ENCODE assay signal across 8 cellular contexts in genomic region chr12:95942532-95943230, GRCh38. TPM values are rescaled to one million over a fixed set of nuclear protein-coding genes. Genes with fewer than 3 reads are reported as not detected.
DNase-seq lines count a peak whose midpoint lies in the region; ATAC-seq and TF ChIP-seq lines count a peak whose summit lies in the region.

TSS of gene CCDC38 (minus strand) at chr12:95942614. CDS start at chr12:95936509, 6,105 bp downstream.

- H4K20me1 ChIP-seq in DOHH2 (ENCODE audit: control insufficient read depth, insufficient read depth, low read depth, low read length) (no peaks in the 10 kb centered on the region), KMS-11 (ENCODE audit: insufficient read depth) (no peaks in the 10 kb centered on the region)

- H3K9ac ChIP-seq in KMS-11 (peak within 1 kb of the TSS; percentile 57; the same call in 1 of the 2 replicates), stomach smooth muscle (ENCODE audit: low read length in 2 of 2) (peak within 1 kb of the TSS; percentile 78 to 79)

- no peaks in the 10 kb centered on the region for H3K9me3 Mint-ChIP-seq in activated T-helper 2 cell treated with anti-CD3 and anti-CD28 coated beads, Interferon-gamma antibody, Interleukin-2, Interleukin-4, amounts not matched to agents 10 μg/mL and 5 μg/mL and 100 μg/mL, durations not matched to agents 14 hours and 24 hours and 36 hours
- no peaks in the 10 kb centered on the region for H3K9me3 Mint-ChIP-seq in neural crest cell

- H3K9me3 ChIP-seq in DOHH2 (ENCODE audit: control insufficient read depth, insufficient read depth, low read length) (no peaks in the 10 kb centered on the region), stomach smooth muscle (ENCODE audit: control insufficient read depth in 2 of 2, low read length in 2 of 2) (no peaks in the 10 kb centered on the region)

- no peaks in the 10 kb centered on the region for H3K9me2 ChIP-seq in DOHH2 (replicated peaks; ENCODE audit: control insufficient read depth, low read length)

- H3K36me3 ChIP-seq in DOHH2 (ENCODE audit: control insufficient read depth, low read length) (no peaks in the 10 kb centered on the region), KMS-11 (ENCODE audit: insufficient read depth) (no peaks in the 10 kb centered on the region), stomach smooth muscle (ENCODE audit: control insufficient read depth in 2 of 2, insufficient read depth in 2 of 2, low read length in 2 of 2) (no peaks in the 10 kb centered on the region)

- CTCF ChIA-PET in RWPE1 (lab: Yijun Ruan, JAX) = interaction anchor here (0.5 to 0.6 kb wide), 3 partner anchors 47 to 1294 kb away, joined by 3 read pairs; no protein-coding TSS in a partner anchor

- TF ChIP-seq CTCF in DOHH2 (IDR thresholded peaks at IDR 0.05; ENCODE audit: low read depth, low read length, poor library complexity, severe bottlenecking) (no peak), KMS-11 (conservative IDR thresholded peaks at IDR 0.05; ENCODE audit: low read depth, low read length) (no peak), RWPE1 (conservative IDR thresholded peaks at IDR 0.05; ENCODE audit: low read depth) (no peak), fibroblast of villous mesenchyme (IDR thresholded peaks at IDR 0.05; ENCODE audit: insufficient read depth, low read depth, low read length) (no peak), neural crest cell (conservative IDR thresholded peaks at IDR 0.05) (no peak)

- H3K27ac Mint-ChIP-seq in activated T-helper 2 cell treated with anti-CD3 and anti-CD28 coated beads, Interferon-gamma antibody, Interleukin-2, Interleukin-4, amounts not matched to agents 10 μg/mL and 5 μg/mL and 100 μg/mL, durations not matched to agents 14 hours and 24 hours and 36 hours = peak within 1 kb of the TSS; percentile 76
- H3K27ac Mint-ChIP-seq in neural crest cell (ENCODE audit: unreplicated experiment) = no peak within 1 kb of the TSS

- H2AFZ ChIP-seq in KMS-11 (ENCODE audit: low read depth) = peak within 1 kb of the TSS; percentile 89

- peaks cover 18% of the 10 kb centered on the region for H3K27me3 Mint-ChIP-seq in activated T-helper 2 cell treated with anti-CD3 and anti-CD28 coated beads, Interferon-gamma antibody, Interleukin-2, Interleukin-4, amounts not matched to agents 10 μg/mL and 5 μg/mL and 100 μg/mL, durations not matched to agents 14 hours and 24 hours and 36 hours (ENCODE audit: low read depth)
- peaks cover 25% of the 10 kb centered on the region for H3K27me3 Mint-ChIP-seq in neural crest cell (ENCODE audit: low read depth)

- H3K27me3 ChIP-seq in DOHH2 (ENCODE audit: control insufficient read depth, low read length) (peaks cover 7% of the 10 kb centered on the region; the same call in 1 of the 2 replicates), KMS-11 (ENCODE audit: insufficient read depth, low read depth) (no peaks in the 10 kb centered on the region), stomach smooth muscle (ENCODE audit: control insufficient read depth in 1 of 2, insufficient read depth in 2 of 2, low read length in 2 of 2) (no peaks in the 10 kb centered on the region)

- ATAC-seq in GM21825 (IDR thresholded peaks at IDR 0.05; ENCODE audit: unreplicated experiment) = peak; percentile 98

- H3K4me1 ChIP-seq in DOHH2 (ENCODE audit: control insufficient read depth, low read length) (peaks cover 10% of the 10 kb centered on the region), KMS-11 (ENCODE audit: low read depth, poor library complexity, severe bottlenecking) (peaks cover 3% of the 10 kb centered on the region), stomach smooth muscle (ENCODE audit: control insufficient read depth, insufficient read depth, low read length) (peaks cover 6% of the 10 kb centered on the region)

- intact Hi-C loops in activated T-helper 2 cell treated with anti-CD3 and anti-CD28 coated beads, Interferon-gamma antibody, Interleukin-2, Interleukin-4, amounts not matched to agents 10 μg/mL and 5 μg/mL and 100 μg/mL, durations not matched to agents 14 hours and 24 hours and 36 hours (cut with micrococcal nuclease) = loop anchor here (1.0 to 5.0 kb wide), 6 partner anchors 24 to 964 kb away; partner anchors contain the start of genes LTA4H, NEDD1 and SNRPF

- H3K36me3 Mint-ChIP-seq in activated T-helper 2 cell treated with anti-CD3 and anti-CD28 coated beads, Interferon-gamma antibody, Interleukin-2, Interleukin-4, amounts not matched to agents 10 μg/mL and 5 μg/mL and 100 μg/mL, durations not matched to agents 14 hours and 24 hours and 36 hours (ENCODE audit: low read depth) = no peaks in the 10 kb centered on the region
- no peaks in the 10 kb centered on the region for H3K36me3 Mint-ChIP-seq in neural crest cell (ENCODE audit: low read depth)

- POLR2A ChIA-PET in RWPE1 (lab: Yijun Ruan, JAX; ENCODE audit: low non-redundant PET) = interaction anchor here (0.5 to 0.6 kb wide), 2 partner anchors 130 to 482 kb away, joined by 4 read pairs; no protein-coding TSS in a partner anchor

- H3K27ac ChIP-seq in DOHH2 (ENCODE audit: low read depth, low read length) (peak within 1 kb of the TSS; percentile 45), KMS-11 (peak within 1 kb of the TSS; percentile 40; the same call in 1 of the 2 replicates), RWPE1 (peak within 1 kb of the TSS; percentile 86), stomach smooth muscle (ENCODE audit: low read length) (peak within 1 kb of the TSS; percentile 42)

- peak within 1 kb of the TSS; percentile 86 for H3K4me2 ChIP-seq in DOHH2 (ENCODE audit: low read length)
- peak within 1 kb of the TSS; percentile 69 for H3K4me2 ChIP-seq in KMS-11

- peak within 1 kb of the TSS; percentile 82 for H3K4me3 Mint-ChIP-seq in activated T-helper 2 cell treated with anti-CD3 and anti-CD28 coated beads, Interferon-gamma antibody, Interleukin-2, Interleukin-4, amounts not matched to agents 10 μg/mL and 5 μg/mL and 100 μg/mL, durations not matched to agents 14 hours and 24 hours and 36 hours (ENCODE audit: low read depth)
- peak within 1 kb of the TSS; percentile 92 for H3K4me3 Mint-ChIP-seq in neural crest cell

- DNase-seq in RWPE1 (ENCODE audit: low spot score) (peak; percentile 96), fibroblast of villous mesenchyme (ENCODE audit: low read depth) (peak; percentile 44), neural crest cell (ENCODE audit: low read depth, low spot score) (peak; percentile 59)
- peak; percentile 77 for DNase-seq in activated T-helper 2 cell treated with anti-CD3 and anti-CD28 coated beads, Interferon-gamma antibody, Interleukin-2, Interleukin-4, amounts not matched to agents 10 μg/mL and 5 μg/mL and 100 μg/mL, durations not matched to agents 14 hours and 24 hours and 36 hours (ENCODE audit: low spot score)

- H3K4me1 Mint-ChIP-seq in activated T-helper 2 cell treated with anti-CD3 and anti-CD28 coated beads, Interferon-gamma antibody, Interleukin-2, Interleukin-4, amounts not matched to agents 10 μg/mL and 5 μg/mL and 100 μg/mL, durations not matched to agents 14 hours and 24 hours and 36 hours (ENCODE audit: low read depth) = peaks cover 5% of the 10 kb centered on the region
- peaks cover 13% of the 10 kb centered on the region for H3K4me1 Mint-ChIP-seq in neural crest cell

- no peaks in the 10 kb centered on the region for H3F3A ChIP-seq in DOHH2 (ENCODE audit: control insufficient read depth, insufficient read depth)

- peaks cover 6% of the 10 kb centered on the region; the same call in 1 of the 2 replicates for H3K79me2 ChIP-seq in DOHH2 (ENCODE audit: control insufficient read depth, low read length)
- H3K79me2 ChIP-seq in KMS-11 (ENCODE audit: insufficient read depth, low read depth) = no peaks in the 10 kb centered on the region

- peak within 1 kb of the TSS; percentile 88 for H3K4me3 ChIP-seq in DOHH2 (ENCODE audit: low read length)
- peak within 1 kb of the TSS; percentile 24 for H3K4me3 ChIP-seq in KMS-11 (IDR thresholded peaks at IDR 0.05; ENCODE audit: insufficient read depth, low read depth, low read length)
- H3K4me3 ChIP-seq in fibroblast of villous mesenchyme (ENCODE audit: low read depth, low read length) = peak within 1 kb of the TSS; percentile 80
- H3K4me3 ChIP-seq in stomach smooth muscle (ENCODE audit: low read length in 2 of 2) = peak within 1 kb of the TSS; percentile 85 to 95

RNA-seq across cellular contexts. Expression of gene CCDC38, which starts in this region (rescaled TPM):
- 0.07 TPM in 1 of 2 replicates, not detected in the other for total RNA-seq in activated T-helper 2 cell treated with anti-CD3 and anti-CD28 coated beads, Interferon-gamma antibody, Interleukin-2, Interleukin-4, amounts not matched to agents 10 μg/mL and 5 μg/mL and 100 μg/mL, durations not matched to agents 14 hours and 24 hours and 36 hours
- total RNA-seq in fibroblast of villous mesenchyme (not detected in 2 replicates), neural crest cell (0.18 TPM in 1 of 2 replicates, not detected in the other)

Comparison
In these comparisons a context has a peak if more than half of its experiments do, and no peak if none do; other contexts are left out.
1. Peak in every context shown above with its lines: DNase-seq, ATAC-seq, H3K4me3 ChIP-seq and H3K27ac ChIP-seq.
2. Peak in DNase-seq in activated T-helper 2 cell treated with anti-CD3 and anti-CD28 coated beads, Interferon-gamma antibody, Interleukin-2, Interleukin-4, amounts not matched to agents 10 μg/mL and 5 μg/mL and 100 μg/mL, durations not matched to agents 14 hours and 24 hours and 36 hours; RNA of the gene not detected or under 1 TPM.
3. Peak in DNase-seq and H3K4me3 ChIP-seq in fibroblast of villous mesenchyme; RNA of the gene not detected or under 1 TPM.
4. Peak in DNase-seq in neural crest cell; RNA of the gene not detected or under 1 TPM.
5. H3K4me3 ChIP-seq: peak in every context shown above with its lines; median percentile 90 in stomach smooth muscle; 88 in DOHH2; 80 in fibroblast of villous mesenchyme; 24 in KMS-11.
6. DNase-seq: peak in every context shown above with its lines; median percentile 96 in RWPE1; 77 in activated T-helper 2 cell treated with anti-CD3 and anti-CD28 coated beads, Interferon-gamma antibody, Interleukin-2, Interleukin-4, amounts not matched to agents 10 μg/mL and 5 μg/mL and 100 μg/mL, durations not matched to agents 14 hours and 24 hours and 36 hours; 59 in neural crest cell; 44 in fibroblast of villous mesenchyme.